Comparison of ENCODE assay signal across 1 cellular context in genomic region chr19:36152061-36152885, GRCh38.
A peak's percentile ranks its signal among the peaks of the same experiment; 100 is the strongest.
TF ChIP-seq lines count a peak whose summit lies in the region.

Gene COX7A1, minus strand, starts transcription at chr19:36152447. Its CDS starts 40 bp downstream, at chr19:36152407.

TF ChIP-seq in K562, 482 proteins besides CTCF, POLR2A, EP300 and RAD21:
- no peak for TF ChIP-seq MIER1 (IDR thresholded peaks at IDR 0.05; ENCODE audit: low read depth)
- peak; percentile 56; the same call in 1 of the 2 replicates for TF ChIP-seq POLR2G (IDR thresholded peaks at IDR 0.05; ENCODE audit: low read depth, low read length)
- no peak for TF ChIP-seq VEZF1 (CRISPR knock-in tag; IDR thresholded peaks at IDR 0.05)
- TF ChIP-seq KAT8 (IDR thresholded peaks at IDR 0.05; ENCODE audit: low read depth) = no peak
- TF ChIP-seq YY1 (IDR thresholded peaks at IDR 0.05; ENCODE audit: borderline replicate concordance in 1 of 3, control insufficient read depth in 1 of 3, extremely low read depth in 1 of 3, insufficient read depth in 3 of 3, insufficient read length in 1 of 3, insufficient replicate concordance in 2 of 3, low read depth in 1 of 3, low read length in 2 of 3) = no peak
- no peak for TF ChIP-seq MITF (IDR thresholded peaks at IDR 0.05)
- TF ChIP-seq ZNF134 (CRISPR knock-in tag; conservative IDR thresholded peaks at IDR 0.05) = no peak
- TF ChIP-seq GTF3C2 (IDR thresholded peaks at IDR 0.05; ENCODE audit: borderline replicate concordance, extremely low read depth, insufficient read length) = no peak
- TF ChIP-seq ZNF217 (CRISPR knock-in tag; IDR thresholded peaks at IDR 0.05) = no peak
- TF ChIP-seq NR4A1 (CRISPR knock-in tag; IDR thresholded peaks at IDR 0.05) = no peak
- TF ChIP-seq NR4A1 (tag; IDR thresholded peaks at IDR 0.05) = no peak
- peak; percentile 36 for TF ChIP-seq RBM22 (IDR thresholded peaks at IDR 0.05; ENCODE audit: low read depth, low read length, poor library complexity, severe bottlenecking)
- TF ChIP-seq SP2 (IDR thresholded peaks at IDR 0.05; ENCODE audit: extremely low read depth, low read depth, low read length, poor library complexity, severe bottlenecking) = no peak
- peak; percentile 53 for TF ChIP-seq RBFOX2 (IDR thresholded peaks at IDR 0.05; ENCODE audit: low read depth, low read length)
- no peak for TF ChIP-seq DDX20 (tag; IDR thresholded peaks at IDR 0.05; ENCODE audit: low read depth)
- TF ChIP-seq, protein P1, sequence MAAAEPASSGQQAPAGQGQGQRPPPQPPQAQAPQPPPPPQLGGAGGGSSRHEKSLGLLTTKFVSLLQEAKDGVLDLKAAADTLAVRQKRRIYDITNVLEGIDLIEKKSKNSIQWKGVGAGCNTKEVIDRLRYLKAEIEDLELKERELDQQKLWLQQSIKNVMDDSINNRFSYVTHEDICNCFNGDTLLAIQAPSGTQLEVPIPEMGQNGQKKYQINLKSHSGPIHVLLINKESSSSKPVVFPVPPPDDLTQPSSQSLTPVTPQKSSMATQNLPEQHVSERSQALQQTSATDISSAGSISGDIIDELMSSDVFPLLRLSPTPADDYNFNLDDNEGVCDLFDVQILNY (CRISPR knock-in tag; IDR thresholded peaks at IDR 0.05) = no peak
- TF ChIP-seq PTBP1 (IDR thresholded peaks at IDR 0.05; ENCODE audit: low read depth, low read length) = no peak
- TF ChIP-seq ZC3H4 (CRISPR knock-in tag; IDR thresholded peaks at IDR 0.05; ENCODE audit: borderline replicate concordance) = no peak
- TF ChIP-seq THAP7 (CRISPR knock-in tag; IDR thresholded peaks at IDR 0.05) = no peak
- no peak for TF ChIP-seq SMARCE1 (IDR thresholded peaks at IDR 0.05)
- TF ChIP-seq ELF4 (CRISPR knock-in tag; IDR thresholded peaks at IDR 0.05) = no peak
- TF ChIP-seq BCL6 (CRISPR knock-in tag; IDR thresholded peaks at IDR 0.05) = no peak
